1 cellular context compared by ENCODE assay signal in the genomic region with DNA sequence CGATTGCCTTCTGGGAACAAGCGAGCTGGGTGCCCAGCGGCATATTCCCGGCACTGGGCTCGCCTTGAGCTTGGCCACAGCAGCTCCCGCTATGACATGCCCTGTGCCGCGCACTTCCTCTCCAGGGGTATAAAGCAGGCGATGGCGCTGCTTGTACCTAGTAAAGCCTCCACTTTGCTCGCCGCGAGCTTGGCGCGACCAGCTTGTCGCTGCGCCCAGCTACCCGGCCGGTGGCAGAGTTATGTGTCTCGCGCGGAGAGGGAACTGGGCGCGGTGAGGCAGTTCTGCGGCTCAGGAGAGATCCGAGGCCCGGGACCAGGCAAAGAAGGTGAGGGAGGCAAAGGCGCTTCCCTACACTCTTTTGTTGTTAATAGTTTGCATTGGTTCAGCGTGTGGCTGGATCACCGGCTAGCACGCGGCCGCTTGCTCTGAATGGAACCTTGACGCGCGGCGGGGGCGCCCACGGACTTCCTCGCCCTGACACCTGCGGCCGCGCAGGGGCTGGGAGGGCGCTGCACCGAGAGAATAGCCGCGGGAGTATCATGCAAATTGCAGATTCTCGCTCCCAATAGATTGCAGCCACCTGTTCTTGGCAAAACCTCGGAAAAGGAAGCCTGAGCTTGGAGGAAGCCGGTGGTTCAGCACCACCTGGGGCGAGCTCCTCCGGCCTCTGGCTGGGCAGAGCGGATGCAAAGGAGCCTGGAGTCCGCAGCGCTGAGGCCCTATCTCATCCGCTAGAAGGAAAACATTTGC.
TF ChIP-seq lines count a peak whose summit lies in the region.

No MANE protein-coding gene starts in this region.

TF ChIP-seq in IMR-90, 13 proteins besides CTCF, POLR2A, EP300 and RAD21:
- TF ChIP-seq MAFK (IDR thresholded peaks at IDR 0.05; ENCODE audit: low read depth, low read length) (no peak), RCOR1 (IDR thresholded peaks at IDR 0.05; ENCODE audit: insufficient replicate concordance, low read length) (no peak)
